In genomic region chr21:15445327-15445726, GRCh38 we compare ENCODE assay signal across 10 cellular contexts.
A peak's percentile ranks its signal among the peaks of the same experiment; 100 is the strongest.
DNase-seq lines count a peak whose midpoint lies in the region; ATAC-seq and TF ChIP-seq lines count a peak whose summit lies in the region.
"Had no signal": no experiment of that assay in that cellular context is flagged by ENCODE, and none has a peak within 500 bp of the region (broad histone marks: within the 10 kb centered on the region; RNA-seq: fewer than 3 reads in every experiment).

No MANE protein-coding gene starts in this region.

- H3K4me3 ChIP-seq in ascending aorta (no peak overlapping the region), left ventricle myocardium inferior (no peak overlapping the region)

- ATAC-seq in GM19043 (IDR thresholded peaks at IDR 0.05; ENCODE audit: low read depth, unreplicated experiment) (peak; percentile 72), HG02763 (IDR thresholded peaks at IDR 0.05; ENCODE audit: unreplicated experiment) (peak; percentile 64), HG03439 (IDR thresholded peaks at IDR 0.05; ENCODE audit: unreplicated experiment) (no peak)

- intact Hi-C loops in ascending aorta (cut with DNase I): no loop called here
- intact Hi-C loops in left ventricle myocardium inferior (cut with micrococcal nuclease): no loop called here

- TF ChIP-seq CTCF in ascending aorta (IDR thresholded peaks at IDR 0.05) (no peak), left ventricle myocardium inferior (IDR thresholded peaks at IDR 0.05; ENCODE audit: borderline replicate concordance) (no peak)

- DNase-seq in NOMO-1 (lab: John Stamatoyannopoulos, UW; ENCODE audit: unreplicated experiment in 2 of 2) (peak; percentile 55 to 85), pons (ENCODE audit: low spot score) (peak; percentile 73), ascending aorta (ENCODE audit: low spot score in 2 of 2) (no peak), left ventricle myocardium inferior (no peak), kidney glomerular epithelial cell (lab: John Stamatoyannopoulos, UW) (no peak)
- DNase-seq: activated CD8-positive, alpha-beta memory T cell treated with anti-CD3 and anti-CD28 coated beads, Interleukin-2, amount 50 U/mL, for 48 hours; kidney had no signal

- H3K27ac ChIP-seq in ascending aorta: no peak overlapping the region
- H3K27ac ChIP-seq in left ventricle myocardium inferior (replicated peaks): no peak overlapping the region

- H3K27me3 ChIP-seq in ascending aorta (no peaks in the 10 kb centered on the region), left ventricle myocardium inferior (ENCODE audit: low read depth) (no peaks in the 10 kb centered on the region)

- H3K9me3 ChIP-seq in ascending aorta (no peaks in the 10 kb centered on the region), left ventricle myocardium inferior (replicated peaks) (peaks cover 21% of the 10 kb centered on the region)

- H3K36me3 ChIP-seq in ascending aorta (no peaks in the 10 kb centered on the region), left ventricle myocardium inferior (no peaks in the 10 kb centered on the region)

- no peaks in the 10 kb centered on the region for H3K4me1 ChIP-seq in ascending aorta
- H3K4me1 ChIP-seq in left ventricle myocardium inferior: peaks cover 8% of the 10 kb centered on the region

Comparison
In these comparisons a context has a peak if more than half of its experiments do, and no peak if none do; other contexts are left out.
1. DNase-seq: peak in NOMO-1 (2 of 2) and pons (single experiment); none in ascending aorta (0 of 2), left ventricle myocardium inferior (single experiment) and kidney glomerular epithelial cell (single experiment).